1 cellular context compared by ENCODE assay signal in genomic region chr4:128468485-128468989, GRCh38.
TF ChIP-seq lines count a peak whose summit lies in the region.

No MANE protein-coding gene starts in this region.

TF ChIP-seq in K562, 482 proteins besides CTCF, POLR2A, EP300 and RAD21 (continued from another document and continues in another):
- TF ChIP-seq ZNF609 (CRISPR knock-in tag; IDR thresholded peaks at IDR 0.05; ENCODE audit: borderline replicate concordance) = no peak
- peak; percentile 85 for TF ChIP-seq ZNF589 (CRISPR knock-in tag; IDR thresholded peaks at IDR 0.05; ENCODE audit: low read depth)
- no peak for TF ChIP-seq CBX8 (IDR thresholded peaks at IDR 0.05; ENCODE audit: borderline replicate concordance, extremely low read depth, low read depth, low read length, poor library complexity, severe bottlenecking)
- TF ChIP-seq CUX1 (CRISPR knock-in tag; IDR thresholded peaks at IDR 0.05) = 0 out of 2 replicates have a peak, but pooled peaks have one; percentile 54
- no peak for TF ChIP-seq ZZZ3 (IDR thresholded peaks at IDR 0.05)
- no peak for TF ChIP-seq ILK (tag; IDR thresholded peaks at IDR 0.05; ENCODE audit: borderline replicate concordance, low read depth)
- TF ChIP-seq MEIS2 (IDR thresholded peaks at IDR 0.05; ENCODE audit: partially characterized antibody) = peak; percentile 68
- TF ChIP-seq, protein P1, sequence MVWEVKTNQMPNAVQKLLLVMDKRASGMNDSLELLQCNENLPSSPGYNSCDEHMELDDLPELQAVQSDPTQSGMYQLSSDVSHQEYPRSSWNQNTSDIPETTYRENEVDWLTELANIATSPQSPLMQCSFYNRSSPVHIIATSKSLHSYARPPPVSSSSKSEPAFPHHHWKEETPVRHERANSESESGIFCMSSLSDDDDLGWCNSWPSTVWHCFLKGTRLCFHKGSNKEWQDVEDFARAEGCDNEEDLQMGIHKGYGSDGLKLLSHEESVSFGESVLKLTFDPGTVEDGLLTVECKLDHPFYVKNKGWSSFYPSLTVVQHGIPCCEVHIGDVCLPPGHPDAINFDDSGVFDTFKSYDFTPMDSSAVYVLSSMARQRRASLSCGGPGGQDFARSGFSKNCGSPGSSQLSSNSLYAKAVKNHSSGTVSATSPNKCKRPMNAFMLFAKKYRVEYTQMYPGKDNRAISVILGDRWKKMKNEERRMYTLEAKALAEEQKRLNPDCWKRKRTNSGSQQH (CRISPR knock-in tag; IDR thresholded peaks at IDR 0.05) = no peak
- TF ChIP-seq MAFK (IDR thresholded peaks at IDR 0.05; ENCODE audit: low read length) = peak; percentile 36; the same call in 1 of the 2 replicates
- TF ChIP-seq ZNF282 (CRISPR knock-in tag; IDR thresholded peaks at IDR 0.05) = no peak
- peak; percentile 46; the same call in 1 of the 2 replicates for TF ChIP-seq ZNF316 (IDR thresholded peaks at IDR 0.05)
- TF ChIP-seq, protein P2, sequence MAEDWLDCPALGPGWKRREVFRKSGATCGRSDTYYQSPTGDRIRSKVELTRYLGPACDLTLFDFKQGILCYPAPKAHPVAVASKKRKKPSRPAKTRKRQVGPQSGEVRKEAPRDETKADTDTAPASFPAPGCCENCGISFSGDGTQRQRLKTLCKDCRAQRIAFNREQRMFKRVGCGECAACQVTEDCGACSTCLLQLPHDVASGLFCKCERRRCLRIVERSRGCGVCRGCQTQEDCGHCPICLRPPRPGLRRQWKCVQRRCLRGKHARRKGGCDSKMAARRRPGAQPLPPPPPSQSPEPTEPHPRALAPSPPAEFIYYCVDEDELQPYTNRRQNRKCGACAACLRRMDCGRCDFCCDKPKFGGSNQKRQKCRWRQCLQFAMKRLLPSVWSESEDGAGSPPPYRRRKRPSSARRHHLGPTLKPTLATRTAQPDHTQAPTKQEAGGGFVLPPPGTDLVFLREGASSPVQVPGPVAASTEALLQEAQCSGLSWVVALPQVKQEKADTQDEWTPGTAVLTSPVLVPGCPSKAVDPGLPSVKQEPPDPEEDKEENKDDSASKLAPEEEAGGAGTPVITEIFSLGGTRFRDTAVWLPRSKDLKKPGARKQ (CRISPR knock-in tag; IDR thresholded peaks at IDR 0.05) = no peak
- TF ChIP-seq ZNF212 (CRISPR knock-in tag; IDR thresholded peaks at IDR 0.05) = no peak
- TF ChIP-seq ZC3H8 (IDR thresholded peaks at IDR 0.05) = no peak
- TF ChIP-seq ZNF140 (CRISPR knock-in tag; IDR thresholded peaks at IDR 0.05) = no peak
- no peak for TF ChIP-seq HNRNPLL (IDR thresholded peaks at IDR 0.05; ENCODE audit: low read depth, low read length, poor library complexity, severe bottlenecking)
- TF ChIP-seq GATA2 (CRISPR knock-in tag; IDR thresholded peaks at IDR 0.05) = no peak
- no peak for TF ChIP-seq STAG1 (CRISPR knock-in tag; IDR thresholded peaks at IDR 0.05; ENCODE audit: borderline replicate concordance)
- TF ChIP-seq ZNF644 (tag; IDR thresholded peaks at IDR 0.05; ENCODE audit: low read depth) = no peak; the same call in 1 of the 2 replicates
- TF ChIP-seq HDAC1 (IDR thresholded peaks at IDR 0.05) = no peak
- TF ChIP-seq PCBP1 (IDR thresholded peaks at IDR 0.05; ENCODE audit: low read depth, low read length, poor library complexity, severe bottlenecking) = no peak
- no peak for TF ChIP-seq ZNF384 (IDR thresholded peaks at IDR 0.05; ENCODE audit: low read depth, low read length)
- TF ChIP-seq IFI16 (CRISPR knock-in tag; IDR thresholded peaks at IDR 0.05) = no peak
- TF ChIP-seq ZFX (CRISPR knock-in tag; IDR thresholded peaks at IDR 0.05) = no peak
- peak; percentile 85; the same call in 1 of the 2 replicates for TF ChIP-seq BACH1 (tag; IDR thresholded peaks at IDR 0.05)
- TF ChIP-seq BRF2 (IDR thresholded peaks at IDR 0.05; ENCODE audit: borderline replicate concordance, insufficient read depth, insufficient read length) = no peak
- no peak for TF ChIP-seq LEF1 (IDR thresholded peaks at IDR 0.05)
- no peak for TF ChIP-seq ZKSCAN1 (IDR thresholded peaks at IDR 0.05; ENCODE audit: low read depth, low read length)
- no peak for TF ChIP-seq EWSR1 (IDR thresholded peaks at IDR 0.05; ENCODE audit: borderline replicate concordance, low read depth, partially characterized antibody)
- TF ChIP-seq ETV1 (tag; conservative IDR thresholded peaks at IDR 0.05; ENCODE audit: low read depth) = no peak
- TF ChIP-seq, protein P3, sequence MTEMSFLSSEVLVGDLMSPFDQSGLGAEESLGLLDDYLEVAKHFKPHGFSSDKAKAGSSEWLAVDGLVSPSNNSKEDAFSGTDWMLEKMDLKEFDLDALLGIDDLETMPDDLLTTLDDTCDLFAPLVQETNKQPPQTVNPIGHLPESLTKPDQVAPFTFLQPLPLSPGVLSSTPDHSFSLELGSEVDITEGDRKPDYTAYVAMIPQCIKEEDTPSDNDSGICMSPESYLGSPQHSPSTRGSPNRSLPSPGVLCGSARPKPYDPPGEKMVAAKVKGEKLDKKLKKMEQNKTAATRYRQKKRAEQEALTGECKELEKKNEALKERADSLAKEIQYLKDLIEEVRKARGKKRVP (CRISPR knock-in tag; IDR thresholded peaks at IDR 0.05) = no peak
- TF ChIP-seq CBX5 (IDR thresholded peaks at IDR 0.05; ENCODE audit: borderline replicate concordance, low read depth) = no peak
- TF ChIP-seq STAT6 (CRISPR knock-in tag; IDR thresholded peaks at IDR 0.05) = no peak
- TF ChIP-seq TAF7 (tag; IDR thresholded peaks at IDR 0.05) = no peak
- TF ChIP-seq ZNF408 (CRISPR knock-in tag; IDR thresholded peaks at IDR 0.05; ENCODE audit: low read depth) = no peak
- TF ChIP-seq, protein P4, sequence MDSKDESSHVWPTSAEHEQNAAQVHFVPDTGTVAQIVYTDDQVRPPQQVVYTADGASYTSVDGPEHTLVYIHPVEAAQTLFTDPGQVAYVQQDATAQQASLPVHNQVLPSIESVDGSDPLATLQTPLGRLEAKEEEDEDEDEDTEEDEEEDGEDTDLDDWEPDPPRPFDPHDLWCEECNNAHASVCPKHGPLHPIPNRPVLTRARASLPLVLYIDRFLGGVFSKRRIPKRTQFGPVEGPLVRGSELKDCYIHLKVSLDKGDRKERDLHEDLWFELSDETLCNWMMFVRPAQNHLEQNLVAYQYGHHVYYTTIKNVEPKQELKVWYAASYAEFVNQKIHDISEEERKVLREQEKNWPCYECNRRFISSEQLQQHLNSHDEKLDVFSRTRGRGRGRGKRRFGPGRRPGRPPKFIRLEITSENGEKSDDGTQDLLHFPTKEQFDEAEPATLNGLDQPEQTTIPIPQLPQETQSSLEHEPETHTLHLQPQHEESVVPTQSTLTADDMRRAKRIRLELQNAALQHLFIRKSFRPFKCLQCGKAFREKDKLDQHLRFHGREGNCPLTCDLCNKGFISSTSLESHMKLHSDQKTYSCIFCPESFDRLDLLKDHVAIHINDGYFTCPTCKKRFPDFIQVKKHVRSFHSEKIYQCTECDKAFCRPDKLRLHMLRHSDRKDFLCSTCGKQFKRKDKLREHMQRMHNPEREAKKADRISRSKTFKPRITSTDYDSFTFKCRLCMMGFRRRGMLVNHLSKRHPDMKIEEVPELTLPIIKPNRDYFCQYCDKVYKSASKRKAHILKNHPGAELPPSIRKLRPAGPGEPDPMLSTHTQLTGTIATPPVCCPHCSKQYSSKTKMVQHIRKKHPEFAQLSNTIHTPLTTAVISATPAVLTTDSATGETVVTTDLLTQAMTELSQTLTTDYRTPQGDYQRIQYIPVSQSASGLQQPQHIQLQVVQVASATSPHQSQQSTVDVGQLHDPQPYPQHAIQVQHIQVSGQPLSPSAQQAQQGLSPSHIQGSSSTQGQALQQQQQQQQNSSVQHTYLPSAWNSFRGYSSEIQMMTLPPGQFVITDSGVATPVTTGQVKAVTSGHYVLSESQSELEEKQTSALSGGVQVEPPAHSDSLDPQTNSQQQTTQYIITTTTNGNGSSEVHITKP (IDR thresholded peaks at IDR 0.05; ENCODE audit: partially characterized antibody) = peak; percentile 6
- TF ChIP-seq KAT8 (IDR thresholded peaks at IDR 0.05; ENCODE audit: low read depth) = no peak
- TF ChIP-seq PHB2 (IDR thresholded peaks at IDR 0.05; ENCODE audit: low read depth) = no peak
